13 cellular contexts compared by ENCODE assay signal in genomic region chr7:151993977-151994676, GRCh38. TPM values are rescaled to one million over a fixed set of nuclear protein-coding genes. Genes with fewer than 3 reads are reported as not detected.
A peak's percentile ranks its signal among the peaks of the same experiment; 100 is the strongest.
DNase-seq lines count a peak whose midpoint lies in the region; ATAC-seq and TF ChIP-seq lines count a peak whose summit lies in the region.
"Had no signal": no experiment of that assay in that cellular context is flagged by ENCODE, and none has a peak within 500 bp of the region (broad histone marks: within the 10 kb centered on the region; RNA-seq: fewer than 3 reads in every experiment).

No MANE protein-coding gene starts in this region.

- no CpG with 5 or more reads among the region's 14 CpGs for WGBS in H9 (ENCODE audit: extremely low coverage, insufficient read length, low lambda C conversion rate)

- peak; percentile 45 for ATAC-seq in activated naive CD8-positive, alpha-beta T cell treated with anti-CD3 and anti-CD28 coated beads, Interleukin-2, amount 50 U/mL, for 24 hours
- no peak for ATAC-seq in GM21381 (IDR thresholded peaks at IDR 0.05; ENCODE audit: unreplicated experiment)
- no peak for ATAC-seq in HG03175 (IDR thresholded peaks at IDR 0.05; ENCODE audit: unreplicated experiment)

- H3K4me1 Mint-ChIP-seq in H9: peaks cover 15 to 28% of the 10 kb centered on the region in 2 experiments
- peaks cover 4% of the 10 kb centered on the region for H3K4me1 Mint-ChIP-seq in activated naive CD8-positive, alpha-beta T cell treated with anti-CD3 and anti-CD28 coated beads, Interleukin-2, amount 50 U/mL, for 24 hours

- no peaks in the 10 kb centered on the region for H3K23me2 ChIP-seq in H9 (ENCODE audit: insufficient read length, low read depth, low read length, poor library complexity, severe bottlenecking)

- no peak overlapping the region for H4K5ac ChIP-seq in H9 (ENCODE audit: insufficient read length, low read depth, low read length)

- no peaks in the 10 kb centered on the region for H3K4me1 ChIP-seq in H9 (ENCODE audit: insufficient read depth, low read length)

- H2BK120ac ChIP-seq in H9 (ENCODE audit: low read depth, low read length, poor library complexity, severe bottlenecking): no peak overlapping the region

- H3K4me3 Mint-ChIP-seq in H9: no peak overlapping the region
- H3K4me3 Mint-ChIP-seq in activated naive CD8-positive, alpha-beta T cell treated with anti-CD3 and anti-CD28 coated beads, Interleukin-2, amount 50 U/mL, for 24 hours: no peak overlapping the region

- no peak overlapping the region for H3K27ac ChIP-seq in H9 (ENCODE audit: insufficient read length, low read depth, low read length)
- H3K27ac ChIP-seq: thoracic aorta had no signal

- no peaks in the 10 kb centered on the region for H3K36me3 Mint-ChIP-seq in H9 (ENCODE audit: insufficient read depth in 1 of 3, low read depth in 3 of 3)
- no peaks in the 10 kb centered on the region for H3K36me3 Mint-ChIP-seq in activated naive CD8-positive, alpha-beta T cell treated with anti-CD3 and anti-CD28 coated beads, Interleukin-2, amount 50 U/mL, for 24 hours (ENCODE audit: low read depth)

- no peaks in the 10 kb centered on the region for H4K20me1 ChIP-seq in H9 (ENCODE audit: control insufficient read depth, insufficient read depth, insufficient read length)

- no peak overlapping the region for H3T11ph ChIP-seq in H9 (ENCODE audit: low read length)

- H3K14ac ChIP-seq in H9 (ENCODE audit: insufficient read depth, low read length): no peak overlapping the region; the same call in 1 of the 2 replicates

- H3K79me1 ChIP-seq in H9 (ENCODE audit: insufficient read depth, low read depth, low read length, poor library complexity, severe bottlenecking): no peaks in the 10 kb centered on the region

- no peak overlapping the region for H4K91ac ChIP-seq in H9 (ENCODE audit: insufficient read length, low read depth, low read length)

- H2AFZ ChIP-seq in H9 (ENCODE audit: low read length): no peak overlapping the region

- DNase-seq in SHP77 (lab: John Stamatoyannopoulos, UW) (peak; percentile 49 to 58), SHP77 treated with DMSO at 0.1 percent for 48 hours (lab: John Stamatoyannopoulos, UW) (no peak), H9 (peak; percentile 68), occipital lobe (lab: John Stamatoyannopoulos, UW) (peak; percentile 65), NCI-H446 treated with DMSO at 0.1 percent for 48 hours (lab: John Stamatoyannopoulos, UW) (no peak)
- peak; percentile 7 for DNase-seq in activated naive CD8-positive, alpha-beta T cell treated with anti-CD3 and anti-CD28 coated beads, Interleukin-2, amount 50 U/mL, for 24 hours
- DNase-seq: DMS79, NCI-H1436 treated with DMSO at 0.1 percent for 48 hours, OCI-M1 had no signal

- no peak overlapping the region for H3K18ac ChIP-seq in H9 (ENCODE audit: insufficient read length, low read depth, low read length)

- H4K8ac ChIP-seq in H9 (replicated peaks; ENCODE audit: insufficient read length, low read depth, low read length): no peak overlapping the region

- no peaks in the 10 kb centered on the region for H3K27me3 Mint-ChIP-seq in H9 (ENCODE audit: low read depth)
- H3K27me3 Mint-ChIP-seq in activated naive CD8-positive, alpha-beta T cell treated with anti-CD3 and anti-CD28 coated beads, Interleukin-2, amount 50 U/mL, for 24 hours: peaks cover 34% of the 10 kb centered on the region

- H3K4me2 ChIP-seq in H9 (ENCODE audit: insufficient read depth, insufficient read length, low read length): peak overlapping the region; percentile 9

- no peak overlapping the region for H2AK5ac ChIP-seq in H9 (ENCODE audit: insufficient read length, low read length)

- H2BK5ac ChIP-seq in H9 (ENCODE audit: insufficient read length, low read length): no peak overlapping the region

- H3K9me3 Mint-ChIP-seq in H9: no peaks in the 10 kb centered on the region
- no peaks in the 10 kb centered on the region for H3K9me3 Mint-ChIP-seq in activated naive CD8-positive, alpha-beta T cell treated with anti-CD3 and anti-CD28 coated beads, Interleukin-2, amount 50 U/mL, for 24 hours

- no peak overlapping the region for H2BK20ac ChIP-seq in H9 (ENCODE audit: low read depth, low read length, poor library complexity, severe bottlenecking)

- no peak overlapping the region for H3K23ac ChIP-seq in H9 (ENCODE audit: insufficient read length, low read depth, low read length)

- H2BK12ac ChIP-seq in H9 (ENCODE audit: insufficient read length, low read depth, low read length): no peak overlapping the region

- TF ChIP-seq CTCF in H9 (conservative IDR thresholded peaks at IDR 0.05): no peak

- H3K27me3 ChIP-seq in H9 (ENCODE audit: insufficient read depth, low read length): no peaks in the 10 kb centered on the region

- H3K9me3 ChIP-seq in H9 (ENCODE audit: control insufficient read depth, low read depth, low read length): no peaks in the 10 kb centered on the region
- H3K9me3 ChIP-seq: thoracic aorta had no signal

- no peak overlapping the region for H3K4ac ChIP-seq in H9 (ENCODE audit: low read depth, low read length)

- no peak overlapping the region for H3K56ac ChIP-seq in H9 (ENCODE audit: insufficient read length, low read depth, low read length)

- H3K9ac ChIP-seq in H9 (ENCODE audit: extremely low read depth, insufficient read length, low read length): no peak overlapping the region

- H2BK15ac ChIP-seq in H9 (ENCODE audit: low read depth, low read length): no peak overlapping the region

- H3K27ac Mint-ChIP-seq in H9: peak overlapping the region; percentile 9 to 85 (median 39); a peak in 4 of 7 replicates
- no peak overlapping the region for H3K27ac Mint-ChIP-seq in activated naive CD8-positive, alpha-beta T cell treated with anti-CD3 and anti-CD28 coated beads, Interleukin-2, amount 50 U/mL, for 24 hours

- no peaks in the 10 kb centered on the region for H3K79me2 ChIP-seq in H9 (ENCODE audit: insufficient read depth, low read length)

RNA-seq across cellular contexts. Expression of gene GALNT11, which starts 31.3 kb away (rescaled TPM):
- total RNA-seq in H9 (2021) (21.0 and 24.1 TPM in 2 replicates), occipital lobe (57.7 TPM)

RNA-seq across cellular contexts. Expression of gene GALNTL5, which starts 37.9 kb away (rescaled TPM):
- total RNA-seq in H9 (2021) (0.39 TPM in 1 of 2 replicates, not detected in the other), occipital lobe (not detected)
- total RNA-seq: lower leg skin, thoracic aorta had no signal

Comparison
In these comparisons a context has a peak if more than half of its experiments do, and no peak if none do; other contexts are left out.
1. DNase-seq: peak in SHP77 (2 of 2), H9 (single experiment), activated naive CD8-positive, alpha-beta T cell treated with anti-CD3 and anti-CD28 coated beads, Interleukin-2, amount 50 U/mL, for 24 hours (single experiment) and occipital lobe (single experiment); none in SHP77 treated with DMSO at 0.1 percent for 48 hours (single experiment) and NCI-H446 treated with DMSO at 0.1 percent for 48 hours (single experiment).